In the genomic region with DNA sequence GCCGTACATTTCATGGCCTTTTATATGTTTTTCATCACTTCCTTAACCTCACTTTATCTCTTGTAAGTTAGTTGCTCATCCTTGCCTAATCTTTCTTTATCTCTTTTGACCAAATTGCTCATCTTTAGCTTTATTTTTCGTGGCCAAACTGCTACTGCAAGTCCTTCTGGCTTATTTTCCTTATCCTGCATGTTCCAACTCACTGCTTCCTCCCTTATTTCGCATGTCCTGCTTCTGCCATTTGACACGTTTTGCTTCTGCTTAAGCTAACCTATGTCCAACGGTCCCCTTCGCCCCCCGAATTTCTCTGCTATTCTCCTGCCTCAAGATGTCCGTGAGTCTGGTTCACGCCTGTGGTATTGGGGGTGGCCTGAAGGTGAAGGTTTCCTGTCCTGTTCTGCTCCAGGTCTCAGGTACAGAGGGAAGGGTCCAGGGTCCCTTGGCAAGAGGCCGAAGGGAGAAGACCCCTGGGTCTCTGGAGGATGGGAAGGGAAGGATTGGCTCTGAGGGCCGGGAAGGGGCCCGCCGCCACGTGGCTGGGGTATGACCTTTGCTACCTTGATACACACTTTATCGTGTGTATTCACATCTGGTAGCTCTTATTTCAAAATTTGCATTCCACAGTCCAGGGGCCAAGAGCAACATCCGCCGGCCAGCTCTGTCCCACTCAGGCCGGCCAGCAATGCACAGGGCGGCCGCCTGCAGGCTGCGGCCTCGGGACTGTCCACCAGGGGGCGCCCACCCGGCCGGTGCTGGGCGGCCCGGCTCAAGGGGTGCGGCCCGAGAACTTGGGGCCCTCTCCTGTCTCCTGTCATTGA, we compare ENCODE assay signal across 1 cellular context.
TF ChIP-seq lines count a peak whose summit lies in the region.

No MANE protein-coding gene starts in this region.

TF ChIP-seq in HepG2, 621 proteins besides CTCF, POLR2A, EP300 and RAD21 (continued from another document and continues in another):
- TF ChIP-seq GPN1 (CRISPR knock-in tag; IDR thresholded peaks at IDR 0.05; ENCODE audit: borderline replicate concordance) (no peak), ZNF10 (CRISPR knock-in tag; IDR thresholded peaks at IDR 0.05; ENCODE audit: borderline replicate concordance, low read depth) (no peak), ZBTB7B (CRISPR knock-in tag; IDR thresholded peaks at IDR 0.05) (peak; percentile 49; the same call in 1 of the 2 replicates), ZNF605 (CRISPR knock-in tag; IDR thresholded peaks at IDR 0.05) (0 out of 2 replicates have a peak, but pooled peaks have one; percentile 28), SMAD9 (CRISPR knock-in tag; IDR thresholded peaks at IDR 0.05) (no peak), SP1 (IDR thresholded peaks at IDR 0.05) (no peak), SP1 (CRISPR knock-in tag; IDR thresholded peaks at IDR 0.05) (0 out of 2 replicates have a peak, but pooled peaks have one; percentile 35), HOXA5 (CRISPR knock-in tag; IDR thresholded peaks at IDR 0.05) (0 out of 2 replicates have a peak, but pooled peaks have one; percentile 33), LBX2 (CRISPR knock-in tag; IDR thresholded peaks at IDR 0.05; ENCODE audit: borderline replicate concordance) (no peak), ZMYM3 (CRISPR knock-in tag; IDR thresholded peaks at IDR 0.05) (no peak), MAF1 (CRISPR knock-in tag; IDR thresholded peaks at IDR 0.05; ENCODE audit: borderline replicate concordance) (0 out of 2 replicates have a peak, but pooled peaks have one; percentile 42), ETV5 (CRISPR knock-in tag; IDR thresholded peaks at IDR 0.05; ENCODE audit: borderline replicate concordance) (peak; percentile 73; the same call in 1 of the 2 replicates), KDM5B (CRISPR knock-in tag; IDR thresholded peaks at IDR 0.05; ENCODE audit: borderline replicate concordance) (no peak; the same call in 1 of the 2 replicates), THRA (CRISPR knock-in tag; IDR thresholded peaks at IDR 0.05; ENCODE audit: borderline replicate concordance) (0 out of 2 replicates have a peak, but pooled peaks have one; percentile 24), GATAD1 (CRISPR knock-in tag; IDR thresholded peaks at IDR 0.05) (peak; percentile 44; the same call in 1 of the 2 replicates), ZNF768 (CRISPR knock-in tag; IDR thresholded peaks at IDR 0.05) (peak; percentile 77), TSC22D2 (CRISPR knock-in tag; IDR thresholded peaks at IDR 0.05; ENCODE audit: borderline replicate concordance) (0 out of 2 replicates have a peak, but pooled peaks have one; percentile 49), TARDBP (CRISPR knock-in tag; IDR thresholded peaks at IDR 0.05) (no peak), EEA1 (CRISPR knock-in tag; IDR thresholded peaks at IDR 0.05; ENCODE audit: borderline replicate concordance) (no peak), ZNF274 (CRISPR knock-in tag; IDR thresholded peaks at IDR 0.05) (0 out of 2 replicates have a peak, but pooled peaks have one; percentile 49), ZNF549 (CRISPR knock-in tag; IDR thresholded peaks at IDR 0.05) (0 out of 2 replicates have a peak, but pooled peaks have one; percentile 34), ZBTB2 (CRISPR knock-in tag; IDR thresholded peaks at IDR 0.05; ENCODE audit: low read depth) (no peak), ZNF441 (CRISPR knock-in tag; IDR thresholded peaks at IDR 0.05; ENCODE audit: borderline replicate concordance) (no peak; the same call in 1 of the 2 replicates), U2AF2 (IDR thresholded peaks at IDR 0.05; ENCODE audit: low read depth, low read length) (no peak), ZBTB42 (CRISPR knock-in tag; IDR thresholded peaks at IDR 0.05) (peak; percentile 88; the same call in 1 of the 2 replicates), ZNF121 (CRISPR knock-in tag; IDR thresholded peaks at IDR 0.05) (0 out of 2 replicates have a peak, but pooled peaks have one; percentile 13), ZNF558 (CRISPR knock-in tag; IDR thresholded peaks at IDR 0.05; ENCODE audit: borderline replicate concordance) (no peak), ZNF672 (CRISPR knock-in tag; IDR thresholded peaks at IDR 0.05) (no peak), NR2C2 (CRISPR knock-in tag; IDR thresholded peaks at IDR 0.05; ENCODE audit: borderline replicate concordance) (no peak), SAFB2 (CRISPR knock-in tag; IDR thresholded peaks at IDR 0.05; ENCODE audit: borderline replicate concordance, low read depth) (no peak), FOXO1 (CRISPR knock-in tag; IDR thresholded peaks at IDR 0.05) (no peak; the same call in 1 of the 2 replicates), ZNF331 (CRISPR knock-in tag; IDR thresholded peaks at IDR 0.05) (peak; percentile 48), NONO (IDR thresholded peaks at IDR 0.05) (no peak), NONO (CRISPR knock-in tag; conservative IDR thresholded peaks at IDR 0.05) (peak; percentile 35; the same call in 1 of the 2 replicates), KLF12 (CRISPR knock-in tag; IDR thresholded peaks at IDR 0.05; ENCODE audit: borderline replicate concordance) (no peak; the same call in 1 of the 2 replicates), FOSL2 (CRISPR knock-in tag; IDR thresholded peaks at IDR 0.05) (no peak; the same call in none of the 2 replicates), ZKSCAN1 (IDR thresholded peaks at IDR 0.05; ENCODE audit: low read length) (no peak), ZEB1 (IDR thresholded peaks at IDR 0.05; ENCODE audit: insufficient replicate concordance, low read depth) (peak; percentile 29), XRCC5 (optimal IDR thresholded peaks at IDR 0.05; ENCODE audit: low read length) (peak; percentile 87), PAF1 (CRISPR knock-in tag; IDR thresholded peaks at IDR 0.05) (no peak), SOX13 (IDR thresholded peaks at IDR 0.05) (no peak), SOX13 (CRISPR knock-in tag; conservative IDR thresholded peaks at IDR 0.05 in 1 of 2, IDR thresholded peaks at IDR 0.05 in 1 of 2) (peak in 1 of 2 experiments; percentile 40; a peak in 2 of 4 replicates)
- TF ChIP-seq, protein P1, sequence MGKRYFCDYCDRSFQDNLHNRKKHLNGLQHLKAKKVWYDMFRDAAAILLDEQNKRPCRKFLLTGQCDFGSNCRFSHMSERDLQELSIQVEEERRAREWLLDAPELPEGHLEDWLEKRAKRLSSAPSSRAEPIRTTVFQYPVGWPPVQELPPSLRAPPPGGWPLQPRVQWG (CRISPR knock-in tag; IDR thresholded peaks at IDR 0.05; ENCODE audit: borderline replicate concordance, low read depth) = no peak
- TF ChIP-seq, protein P2, sequence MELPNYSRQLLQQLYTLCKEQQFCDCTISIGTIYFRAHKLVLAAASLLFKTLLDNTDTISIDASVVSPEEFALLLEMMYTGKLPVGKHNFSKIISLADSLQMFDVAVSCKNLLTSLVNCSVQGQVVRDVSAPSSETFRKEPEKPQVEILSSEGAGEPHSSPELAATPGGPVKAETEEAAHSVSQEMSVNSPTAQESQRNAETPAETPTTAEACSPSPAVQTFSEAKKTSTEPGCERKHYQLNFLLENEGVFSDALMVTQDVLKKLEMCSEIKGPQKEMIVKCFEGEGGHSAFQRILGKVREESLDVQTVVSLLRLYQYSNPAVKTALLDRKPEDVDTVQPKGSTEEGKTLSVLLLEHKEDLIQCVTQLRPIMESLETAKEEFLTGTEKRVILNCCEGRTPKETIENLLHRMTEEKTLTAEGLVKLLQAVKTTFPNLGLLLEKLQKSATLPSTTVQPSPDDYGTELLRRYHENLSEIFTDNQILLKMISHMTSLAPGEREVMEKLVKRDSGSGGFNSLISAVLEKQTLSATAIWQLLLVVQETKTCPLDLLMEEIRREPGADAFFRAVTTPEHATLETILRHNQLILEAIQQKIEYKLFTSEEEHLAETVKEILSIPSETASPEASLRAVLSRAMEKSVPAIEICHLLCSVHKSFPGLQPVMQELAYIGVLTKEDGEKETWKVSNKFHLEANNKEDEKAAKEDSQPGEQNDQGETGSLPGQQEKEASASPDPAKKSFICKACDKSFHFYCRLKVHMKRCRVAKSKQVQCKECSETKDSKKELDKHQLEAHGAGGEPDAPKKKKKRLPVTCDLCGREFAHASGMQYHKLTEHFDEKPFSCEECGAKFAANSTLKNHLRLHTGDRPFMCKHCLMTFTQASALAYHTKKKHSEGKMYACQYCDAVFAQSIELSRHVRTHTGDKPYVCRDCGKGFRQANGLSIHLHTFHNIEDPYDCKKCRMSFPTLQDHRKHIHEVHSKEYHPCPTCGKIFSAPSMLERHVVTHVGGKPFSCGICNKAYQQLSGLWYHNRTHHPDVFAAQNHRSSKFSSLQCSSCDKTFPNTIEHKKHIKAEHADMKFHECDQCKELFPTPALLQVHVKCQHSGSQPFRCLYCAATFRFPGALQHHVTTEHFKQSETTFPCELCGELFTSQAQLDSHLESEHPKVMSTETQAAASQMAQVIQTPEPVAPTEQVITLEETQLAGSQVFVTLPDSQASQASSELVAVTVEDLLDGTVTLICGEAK (IDR thresholded peaks at IDR 0.05) = no peak
- TF ChIP-seq, protein P2 (CRISPR knock-in tag; IDR thresholded peaks at IDR 0.05) = no peak
- TF ChIP-seq, protein P3, sequence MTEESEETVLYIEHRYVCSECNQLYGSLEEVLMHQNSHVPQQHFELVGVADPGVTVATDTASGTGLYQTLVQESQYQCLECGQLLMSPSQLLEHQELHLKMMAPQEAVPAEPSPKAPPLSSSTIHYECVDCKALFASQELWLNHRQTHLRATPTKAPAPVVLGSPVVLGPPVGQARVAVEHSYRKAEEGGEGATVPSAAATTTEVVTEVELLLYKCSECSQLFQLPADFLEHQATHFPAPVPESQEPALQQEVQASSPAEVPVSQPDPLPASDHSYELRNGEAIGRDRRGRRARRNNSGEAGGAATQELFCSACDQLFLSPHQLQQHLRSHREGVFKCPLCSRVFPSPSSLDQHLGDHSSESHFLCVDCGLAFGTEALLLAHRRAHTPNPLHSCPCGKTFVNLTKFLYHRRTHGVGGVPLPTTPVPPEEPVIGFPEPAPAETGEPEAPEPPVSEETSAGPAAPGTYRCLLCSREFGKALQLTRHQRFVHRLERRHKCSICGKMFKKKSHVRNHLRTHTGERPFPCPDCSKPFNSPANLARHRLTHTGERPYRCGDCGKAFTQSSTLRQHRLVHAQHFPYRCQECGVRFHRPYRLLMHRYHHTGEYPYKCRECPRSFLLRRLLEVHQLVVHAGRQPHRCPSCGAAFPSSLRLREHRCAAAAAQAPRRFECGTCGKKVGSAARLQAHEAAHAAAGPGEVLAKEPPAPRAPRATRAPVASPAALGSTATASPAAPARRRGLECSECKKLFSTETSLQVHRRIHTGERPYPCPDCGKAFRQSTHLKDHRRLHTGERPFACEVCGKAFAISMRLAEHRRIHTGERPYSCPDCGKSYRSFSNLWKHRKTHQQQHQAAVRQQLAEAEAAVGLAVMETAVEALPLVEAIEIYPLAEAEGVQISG (CRISPR knock-in tag; IDR thresholded peaks at IDR 0.05) = peak; percentile 34; the same call in 1 of the 2 replicates
- TF ChIP-seq, protein P4, sequence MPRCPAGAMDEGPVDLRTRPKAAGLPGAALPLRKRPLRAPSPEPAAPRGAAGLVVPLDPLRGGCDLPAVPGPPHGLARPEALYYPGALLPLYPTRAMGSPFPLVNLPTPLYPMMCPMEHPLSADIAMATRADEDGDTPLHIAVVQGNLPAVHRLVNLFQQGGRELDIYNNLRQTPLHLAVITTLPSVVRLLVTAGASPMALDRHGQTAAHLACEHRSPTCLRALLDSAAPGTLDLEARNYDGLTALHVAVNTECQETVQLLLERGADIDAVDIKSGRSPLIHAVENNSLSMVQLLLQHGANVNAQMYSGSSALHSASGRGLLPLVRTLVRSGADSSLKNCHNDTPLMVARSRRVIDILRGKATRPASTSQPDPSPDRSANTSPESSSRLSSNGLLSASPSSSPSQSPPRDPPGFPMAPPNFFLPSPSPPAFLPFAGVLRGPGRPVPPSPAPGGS (CRISPR knock-in tag; IDR thresholded peaks at IDR 0.05) = peak; percentile 46; the same call in 1 of the 2 replicates
